In genomic region chr5:82753374-82753773, GRCh38 we compare ENCODE assay signal across 23 cellular contexts.
DNase-seq lines count a peak whose midpoint lies in the region; ATAC-seq, FAIRE-seq and TF ChIP-seq lines count a peak whose summit lies in the region.
"Had no signal": no experiment of that assay in that cellular context is flagged by ENCODE, and none has a peak within 500 bp of the region (broad histone marks: within the 10 kb centered on the region; RNA-seq: fewer than 3 reads in every experiment).

No MANE protein-coding gene starts in this region.

- no peak overlapping the region for H3K27ac Mint-ChIP-seq in glutamatergic neuron (ENCODE audit: unreplicated experiment)
- H3K27ac Mint-ChIP-seq in activated CD8-positive, alpha-beta T cell treated with anti-CD3 and anti-CD28 coated beads, Interleukin-2, amount 10 ng/mL, durations not matched to agents 7 days and 5 days, result no peak overlapping the region
- H3K27ac Mint-ChIP-seq: B cell; CD4-positive, alpha-beta T cell; CD8-positive, alpha-beta T cell had no signal

- TF ChIP-seq EP300 in HepG2 (IDR thresholded peaks at IDR 0.05; ENCODE audit: low read depth in 2 of 2, low read length in 2 of 2) (no peak), HepG2 (CRISPR knock-in tag; IDR thresholded peaks at IDR 0.05; ENCODE audit: borderline replicate concordance) (no peak), K562 (IDR thresholded peaks at IDR 0.05; ENCODE audit: low read length) (no peak)

- no peaks in the 10 kb centered on the region for H3K4me1 Mint-ChIP-seq in glutamatergic neuron (ENCODE audit: low read depth, unreplicated experiment)
- peaks cover 15% of the 10 kb centered on the region for H3K4me1 Mint-ChIP-seq in activated CD8-positive, alpha-beta T cell treated with anti-CD3 and anti-CD28 coated beads, Interleukin-2, amount 10 ng/mL, durations not matched to agents 7 days and 5 days (ENCODE audit: low read depth)

- POLR2A ChIA-PET in HepG2 (lab: Yijun Ruan, JAX), result no interaction called here
- POLR2A ChIA-PET in HEK293 (lab: Yijun Ruan, JAX), result no interaction called here
- POLR2A ChIA-PET in PC-3 (lab: Charles Lee; ENCODE audit: unreplicated experiment), result no interaction called here
- POLR2A ChIA-PET in K562 (lab: Yijun Ruan, JAX), result no interaction called here
- POLR2A ChIA-PET in activated CD8-positive, alpha-beta T cell treated with anti-CD3 and anti-CD28 coated beads, Interleukin-2, amount 10 ng/mL, durations not matched to agents 7 days and 5 days (lab: Charles Lee), result interaction anchor here (0.6 kb wide), 1 partner anchor 9 kb away, joined by 4 read pairs; no protein-coding TSS in a partner anchor

- H4K20me1 ChIP-seq in HepG2 (ENCODE audit: insufficient read depth, low read length) (no peaks in the 10 kb centered on the region), PC-3 (ENCODE audit: low read length) (no peaks in the 10 kb centered on the region), K562 (replicated peaks; ENCODE audit: control insufficient read depth, insufficient read depth, low read length) (no peaks in the 10 kb centered on the region)
- H4K20me1 ChIP-seq: BLaER1 treated with 17β-estradiol and CSF1 and Interleukin-3, amounts not matched to agents 10 nM and 100 nM had no signal

- no peaks in the 10 kb centered on the region for H3F3A ChIP-seq in PC-3 (ENCODE audit: low read length, unreplicated experiment)

- no peak for TF ChIP-seq POLR2A in HepG2 (IDR thresholded peaks at IDR 0.05; ENCODE audit: insufficient read depth in 1 of 2, low read depth in 2 of 2, low read length in 2 of 2)
- TF ChIP-seq POLR2A in right lobe of liver (IDR thresholded peaks at IDR 0.05), result no peak
- no peak for TF ChIP-seq POLR2A in K562 (conservative IDR thresholded peaks at IDR 0.05)

- no peak for ATAC-seq in HepG2
- ATAC-seq in right lobe of liver, result no peak
- ATAC-seq in PC-3, result no peak
- no peak for ATAC-seq in K562
- no peak for ATAC-seq in activated CD8-positive, alpha-beta T cell treated with anti-CD3 and anti-CD28 coated beads, Interleukin-2, amount 10 ng/mL, durations not matched to agents 7 days and 5 days
- ATAC-seq: A549; CD8-positive, alpha-beta T cell had no signal

- 22% methylated on average over 1 of the region's 1 CpG for WGBS in HepG2 (ENCODE audit: low lambda C conversion rate)
- whole genome bisulfite sequencing in right lobe of liver (ENCODE audit: insufficient coverage, low coverage, low lambda C conversion rate, missing lambda C conversion rate), result 82% methylated on average over 1 of the region's 1 CpG
- WGBS in K562 (ENCODE audit: insufficient coverage, low coverage, missing lambda C conversion rate), result 4% methylated on average over 1 of the region's 1 CpG

- BruUV-seq in HepG2 (replicated peaks; lab: Mats Ljungman, UMichigan) (no TSS peak), PC-3 (replicated peaks; lab: Mats Ljungman, UMichigan) (no TSS peak), K562 (replicated peaks; lab: Mats Ljungman, UMichigan) (no TSS peak)

- no peaks in the 10 kb centered on the region for H3K79me2 ChIP-seq in HepG2 (ENCODE audit: insufficient read depth, low read length)
- no peaks in the 10 kb centered on the region for H3K79me2 ChIP-seq in PC-3 (ENCODE audit: low read length)
- H3K79me2 ChIP-seq in K562 (ENCODE audit: control insufficient read depth, insufficient read depth, low read length), result no peaks in the 10 kb centered on the region

- H3K36me3 ChIP-seq in HepG2 (replicated peaks in 1 of 2; ENCODE audit: control insufficient read depth in 1 of 2, insufficient read depth in 2 of 2, low read length in 2 of 2) (no peaks in the 10 kb centered on the region), right lobe of liver (no peaks in the 10 kb centered on the region), HEK293 (ENCODE audit: control insufficient read depth in 2 of 2, insufficient read depth in 1 of 2, low read length in 2 of 2) (no peaks in the 10 kb centered on the region), PC-3 (ENCODE audit: low read depth, low read length) (no peaks in the 10 kb centered on the region), K562 (ENCODE audit: control insufficient read depth, insufficient read depth, low read length) (no peaks in the 10 kb centered on the region)
- H3K36me3 ChIP-seq: BLaER1 treated with 17β-estradiol and CSF1 and Interleukin-3, amounts not matched to agents 10 nM and 100 nM had no signal

- no peaks in the 10 kb centered on the region for H3K9me3 ChIP-seq in HepG2 (ENCODE audit: low read length)
- H3K9me3 ChIP-seq in right lobe of liver, result no peaks in the 10 kb centered on the region
- no peaks in the 10 kb centered on the region for H3K9me3 ChIP-seq in HEK293 (ENCODE audit: control insufficient read depth, insufficient read depth, low read depth, low read length)
- H3K9me3 ChIP-seq in PC-3 (ENCODE audit: low read length), result no peaks in the 10 kb centered on the region
- no peaks in the 10 kb centered on the region for H3K9me3 ChIP-seq in K562 (replicated peaks; ENCODE audit: control insufficient read depth, insufficient read depth, low read depth, low read length)
- H3K9me3 ChIP-seq: A549, Caco-2 had no signal

- TF ChIP-seq RAD21 in HepG2 (CRISPR knock-in tag; IDR thresholded peaks at IDR 0.05) (no peak), K562 (CRISPR knock-in tag; conservative IDR thresholded peaks at IDR 0.05 in 1 of 2, IDR thresholded peaks at IDR 0.05 in 1 of 2) (no peak)

- no peaks in the 10 kb centered on the region for H3K27me3 Mint-ChIP-seq in glutamatergic neuron (ENCODE audit: unreplicated experiment)
- no peaks in the 10 kb centered on the region for H3K27me3 Mint-ChIP-seq in activated CD8-positive, alpha-beta T cell treated with anti-CD3 and anti-CD28 coated beads, Interleukin-2, amount 10 ng/mL, durations not matched to agents 7 days and 5 days (ENCODE audit: low read depth)
- H3K27me3 Mint-ChIP-seq: B cell; CD4-positive, alpha-beta T cell had no signal

- intact Hi-C loops in HepG2 (cut with micrococcal nuclease; ENCODE audit: unreplicated experiment), result no loop called here
- intact Hi-C loops in right lobe of liver (cut with DNase I), result no loop called here
- intact Hi-C loops in PC-3 (cut with micrococcal nuclease), result loop anchor here (5.0 kb wide), 1 partner anchor 111 kb away; no protein-coding TSS in a partner anchor
- intact Hi-C loops in K562 (cut with micrococcal nuclease), result no loop called here

- TF ChIP-seq CTCF in HepG2 (CRISPR knock-in tag; IDR thresholded peaks at IDR 0.05) (no peak), right lobe of liver (IDR thresholded peaks at IDR 0.05) (no peak), HEK293 (tag by site-specific recombination; IDR thresholded peaks at IDR 0.05) (no peak), PC-3 (conservative IDR thresholded peaks at IDR 0.05; ENCODE audit: low read depth, low read length) (no peak), K562 (IDR thresholded peaks at IDR 0.05 in 2 of 3, conservative IDR thresholded peaks at IDR 0.05 in 1 of 3; ENCODE audit: insufficient read depth in 2 of 3, low read depth in 1 of 3, low read length in 3 of 3) (no peak), glutamatergic neuron (IDR thresholded peaks at IDR 0.05; ENCODE audit: partially characterized antibody, unreplicated experiment) (no peak)

- no peak overlapping the region for H3K9ac ChIP-seq in HepG2 (ENCODE audit: insufficient read depth, low read depth, low read length)
- no peak overlapping the region for H3K9ac ChIP-seq in PC-3 (ENCODE audit: low read length)
- H3K9ac ChIP-seq in K562 (ENCODE audit: insufficient read depth in 1 of 2, low read depth in 2 of 2, low read length in 2 of 2), result no peak overlapping the region
- H3K9ac ChIP-seq: BLaER1 treated with 17β-estradiol and CSF1 and Interleukin-3, amounts not matched to agents 10 nM and 100 nM had no signal

- no peak overlapping the region for H2AFZ ChIP-seq in HepG2 (ENCODE audit: low read length)
- H2AFZ ChIP-seq in PC-3 (ENCODE audit: low read length), result no peak overlapping the region
- H2AFZ ChIP-seq in K562 (ENCODE audit: low read depth, low read length), result no peak overlapping the region

- CTCF ChIA-PET in HepG2 (lab: Yijun Ruan, JAX; ENCODE audit: low intra/inter-chr PET ratio, low total read pairs), result no interaction called here
- CTCF ChIA-PET in HEK293 (lab: Yijun Ruan, JAX), result no interaction called here
- CTCF ChIA-PET in PC-3 (lab: Charles Lee), result no interaction called here
- CTCF ChIA-PET in K562 (lab: Yijun Ruan, JAX; ENCODE audit: low intra/inter-chr PET ratio), result no interaction called here
- CTCF ChIA-PET in activated CD8-positive, alpha-beta T cell treated with anti-CD3 and anti-CD28 coated beads, Interleukin-2, amount 10 ng/mL, durations not matched to agents 7 days and 5 days (lab: Charles Lee), result no interaction called here

- H3K9me3 Mint-ChIP-seq in glutamatergic neuron (ENCODE audit: unreplicated experiment), result no peaks in the 10 kb centered on the region
- peaks cover 8% of the 10 kb centered on the region for H3K9me3 Mint-ChIP-seq in activated CD8-positive, alpha-beta T cell treated with anti-CD3 and anti-CD28 coated beads, Interleukin-2, amount 10 ng/mL, durations not matched to agents 7 days and 5 days (ENCODE audit: insufficient read depth)
- H3K9me3 Mint-ChIP-seq: CD4-positive, alpha-beta T cell; CD8-positive, alpha-beta T cell had no signal

- H3K4me3 Mint-ChIP-seq in glutamatergic neuron (ENCODE audit: unreplicated experiment), result no peak overlapping the region
- no peak overlapping the region for H3K4me3 Mint-ChIP-seq in activated CD8-positive, alpha-beta T cell treated with anti-CD3 and anti-CD28 coated beads, Interleukin-2, amount 10 ng/mL, durations not matched to agents 7 days and 5 days
- H3K4me3 Mint-ChIP-seq: B cell; CD4-positive, alpha-beta T cell; CD8-positive, alpha-beta T cell had no signal

- no peaks in the 10 kb centered on the region for H3K9me1 ChIP-seq in K562 (ENCODE audit: control insufficient read depth, insufficient read depth, low read length)

- no peaks in the 10 kb centered on the region for H3K9me2 ChIP-seq in PC-3 (replicated peaks; ENCODE audit: low read length)

- no peak overlapping the region for H3K4me2 ChIP-seq in HepG2 (ENCODE audit: low read depth, low read length)
- peak overlapping the region; percentile 53 for H3K4me2 ChIP-seq in PC-3 (ENCODE audit: low read length)
- H3K4me2 ChIP-seq in K562 (ENCODE audit: insufficient read depth, low read length), result no peak overlapping the region
- H3K4me2 ChIP-seq: A549 had no signal

- FAIRE-seq in HepG2 (lab: Jason Lieb, UNC) (no peak), K562 (lab: Jason Lieb, UNC) (no peak)
- FAIRE-seq: G401.6, GM12892, GM18507 had no signal

- in situ Hi-C loops in HepG2 (cut with HindIII; ENCODE audit: extremely low pct_ligation_motif_present, low pct_unique_long_range_greater_than_20kb) (no loop called here), K562 (cut with MboI) (no loop called here)

- H3K4me3 ChIP-seq in HepG2 (replicated peaks in 1 of 3; ENCODE audit: insufficient read depth in 1 of 3, low read depth in 2 of 3, low read length in 3 of 3) (no peak overlapping the region), right lobe of liver (no peak overlapping the region), HEK293 (ENCODE audit: low read depth, low read length) (no peak overlapping the region), PC-3 (ENCODE audit: low read length) (no peak overlapping the region), K562 (no peak overlapping the region)
- H3K4me3 ChIP-seq: A549; BLaER1 treated with 17β-estradiol and CSF1 and Interleukin-3, amounts not matched to agents 10 nM and 100 nM had no signal

- no peak overlapping the region for H3K27ac ChIP-seq in HepG2 (ENCODE audit: extremely low read length, insufficient read depth, low read length)
- no peak overlapping the region for H3K27ac ChIP-seq in right lobe of liver
- H3K27ac ChIP-seq in HEK293 (ENCODE audit: extremely low read depth, low read depth, low read length), result no peak overlapping the region
- H3K27ac ChIP-seq in PC-3 (ENCODE audit: low read length), result peak overlapping the region; percentile 61
- no peak overlapping the region for H3K27ac ChIP-seq in K562 (ENCODE audit: extremely low read depth, low read depth, low read length)
- H3K27ac ChIP-seq: 22Rv1; A549; BLaER1 treated with 17β-estradiol and CSF1 and Interleukin-3, amounts not matched to agents 10 nM and 100 nM; C4-2B had no signal

- DNase-seq in HepG2 (ENCODE audit: low spot score) (no peak), right lobe of liver (no peak), PC-3 (no peak), K562 (ENCODE audit: extremely low read depth in 1 of 4, low spot score in 3 of 4) (no peak), glutamatergic neuron (no peak), NCI-H446 (lab: John Stamatoyannopoulos, UW) (no peak)
- DNase-seq in activated CD8-positive, alpha-beta T cell treated with anti-CD3 and anti-CD28 coated beads, Interleukin-2, amount 10 ng/mL, durations not matched to agents 7 days and 5 days, result no peak
- DNase-seq: AML-193; Caco-2; Calu3; CD4-positive, alpha-beta T cell; CD8-positive, alpha-beta T cell; DMS79 treated with DMSO at 0.1 percent for 48 hours; GF-D8 had no signal

- H3K27me3 ChIP-seq in HepG2 (ENCODE audit: control insufficient read depth in 1 of 2, insufficient read depth in 2 of 2, low read length in 2 of 2) (no peaks in the 10 kb centered on the region; a peak in 1 of 5 replicates), right lobe of liver (no peaks in the 10 kb centered on the region), PC-3 (ENCODE audit: low read length) (no peaks in the 10 kb centered on the region), K562 (ENCODE audit: control insufficient read depth in 2 of 2, insufficient read depth in 2 of 2, low read length in 2 of 2) (no peaks in the 10 kb centered on the region)
- H3K27me3 ChIP-seq: BLaER1 treated with 17β-estradiol and CSF1 and Interleukin-3, amounts not matched to agents 10 nM and 100 nM had no signal

- no peaks in the 10 kb centered on the region for H3K36me3 Mint-ChIP-seq in glutamatergic neuron (ENCODE audit: unreplicated experiment)
- H3K36me3 Mint-ChIP-seq in activated CD8-positive, alpha-beta T cell treated with anti-CD3 and anti-CD28 coated beads, Interleukin-2, amount 10 ng/mL, durations not matched to agents 7 days and 5 days (ENCODE audit: low read depth), result peaks cover 10% of the 10 kb centered on the region
- H3K36me3 Mint-ChIP-seq: CD8-positive, alpha-beta T cell had no signal

- H3K4me1 ChIP-seq in HepG2 (ENCODE audit: insufficient read depth, low read length) (no peaks in the 10 kb centered on the region), right lobe of liver (no peaks in the 10 kb centered on the region), HEK293 (ENCODE audit: control insufficient read depth, insufficient read depth, low read length) (no peaks in the 10 kb centered on the region), PC-3 (ENCODE audit: insufficient read depth, low read length) (peaks cover 20% of the 10 kb centered on the region), K562 (replicated peaks in 1 of 2; ENCODE audit: control insufficient read depth in 2 of 2, insufficient read depth in 2 of 2, low read length in 2 of 2) (no peaks in the 10 kb centered on the region)
- H3K4me1 ChIP-seq: A549, Caco-2 had no signal
